10 cellular contexts compared by ENCODE assay signal in genomic region chr4:185343726-185344581, GRCh38. TPM values are rescaled to one million over a fixed set of nuclear protein-coding genes. Genes with fewer than 3 reads are reported as not detected.
DNase-seq lines count a peak whose midpoint lies in the region; ATAC-seq and TF ChIP-seq lines count a peak whose summit lies in the region.
"Had no signal": no experiment of that assay in that cellular context is flagged by ENCODE, and none has a peak within 500 bp of the region (broad histone marks: within the 10 kb centered on the region; RNA-seq: fewer than 3 reads in every experiment).

No MANE protein-coding gene starts in this region.

- H4K20me1 ChIP-seq in MM.1S (ENCODE audit: insufficient read depth, low read length): no peaks in the 10 kb centered on the region

- H3K4me1 ChIP-seq in MM.1S (ENCODE audit: low read length) (peaks cover 66% of the 10 kb centered on the region), foreskin keratinocyte (no peaks in the 10 kb centered on the region), stomach smooth muscle (ENCODE audit: control insufficient read depth, insufficient read depth, low read length) (peaks cover 3% of the 10 kb centered on the region)

- peaks cover 20% of the 10 kb centered on the region for H3K79me2 ChIP-seq in MM.1S (ENCODE audit: low read length)

- H3K27ac ChIP-seq in MM.1S (ENCODE audit: low read length) (peak overlapping the region; percentile 65; the same call in 1 of the 2 replicates), foreskin keratinocyte (no peak overlapping the region), stomach smooth muscle (ENCODE audit: low read length) (peak overlapping the region; percentile 43)

- peak; percentile 15 for ATAC-seq in foreskin keratinocyte

- peak overlapping the region; percentile 56; the same call in 1 of the 2 replicates for H3K4me2 ChIP-seq in MM.1S (ENCODE audit: low read depth, low read length)

- H3K9me3 ChIP-seq in MM.1S (replicated peaks; ENCODE audit: insufficient read depth, low read length): no peaks in the 10 kb centered on the region
- no peaks in the 10 kb centered on the region for H3K9me3 ChIP-seq in stomach smooth muscle (ENCODE audit: control insufficient read depth in 2 of 2, low read length in 2 of 2)

- no peak overlapping the region for H3K4me3 ChIP-seq in MM.1S (ENCODE audit: low read length)
- peak overlapping the region in 1 of 2 donors; percentile 35 for H3K4me3 ChIP-seq in stomach smooth muscle (ENCODE audit: low read length in 2 of 2)
- H3K4me3 ChIP-seq: dorsolateral prefrontal cortex, skin epidermis had no signal

- H3K27me3 ChIP-seq in MM.1S (replicated peaks; ENCODE audit: insufficient read depth, low read length) (no peaks in the 10 kb centered on the region), foreskin keratinocyte (no peaks in the 10 kb centered on the region), stomach smooth muscle (ENCODE audit: control insufficient read depth in 1 of 2, insufficient read depth in 2 of 2, low read length in 2 of 2) (no peaks in the 10 kb centered on the region)
- H3K27me3 ChIP-seq: dorsolateral prefrontal cortex had no signal

- peaks cover 44% of the 10 kb centered on the region for H3F3A ChIP-seq in MM.1S (ENCODE audit: insufficient read depth, low read length)

- H3K9me2 ChIP-seq in MM.1S (replicated peaks; ENCODE audit: insufficient read depth, low read length): no peaks in the 10 kb centered on the region

- H2AFZ ChIP-seq in MM.1S (ENCODE audit: low read length): no peak overlapping the region

- H3K9ac ChIP-seq in MM.1S (ENCODE audit: low read length): no peak overlapping the region
- no peak overlapping the region for H3K9ac ChIP-seq in stomach smooth muscle (ENCODE audit: low read length in 2 of 2)

- H3K36me3 ChIP-seq in MM.1S (replicated peaks; ENCODE audit: insufficient read depth, low read length) (peaks cover 14% of the 10 kb centered on the region), stomach smooth muscle (ENCODE audit: control insufficient read depth in 2 of 2, insufficient read depth in 2 of 2, low read length in 2 of 2) (peaks cover 8 to 11% of the 10 kb centered on the region in 2 donors)

- peak; percentile 20 to 44 for DNase-seq in activated CD4-positive, alpha-beta T cell treated with anti-CD3 and anti-CD28 coated beads, Interleukin-2, amount 50 U/mL, for 48 hours
- DNase-seq in activated CD4-positive, alpha-beta T cell treated with anti-CD3 and anti-CD28 coated beads for 48 hours: no peak
- DNase-seq in MM.1S: no peak
- peak in 1 of 2 donors; percentile 13 for DNase-seq in foreskin keratinocyte
- no peak for DNase-seq in UCSD-AML1 (lab: John Stamatoyannopoulos, UW; ENCODE audit: unreplicated experiment)
- no peak for DNase-seq in glomerular visceral epithelial cell (ENCODE audit: extremely low spot score)
- no peak for DNase-seq in iPS-NIHi11 (ENCODE audit: low spot score)

- no peak for TF ChIP-seq CTCF in MM.1S (IDR thresholded peaks at IDR 0.05; ENCODE audit: low read length)
- no peak for TF ChIP-seq CTCF in foreskin keratinocyte (conservative IDR thresholded peaks at IDR 0.05)

RNA-seq across cellular contexts. Expression of gene LRP2BP, which starts 51.8 kb away (rescaled TPM):
- 0.14 and 0.24 TPM in 2 replicates for total RNA-seq in foreskin keratinocyte
- polyA plus RNA-seq in foreskin keratinocyte: 0.08 and 0.09 TPM in 2 replicates

RNA-seq across cellular contexts. Expression of gene ANKRD37, which starts 52.7 kb away (rescaled TPM):
- total RNA-seq in foreskin keratinocyte: 2.3 and 2.5 TPM in 2 replicates
- polyA plus RNA-seq in foreskin keratinocyte: 2.1 and 2.2 TPM in 2 replicates

Comparison
In these comparisons a context has a peak if more than half of its experiments do, and no peak if none do; other contexts are left out.
1. DNase-seq: peak in activated CD4-positive, alpha-beta T cell treated with anti-CD3 and anti-CD28 coated beads, Interleukin-2, amount 50 U/mL, for 48 hours (2 of 2); none in activated CD4-positive, alpha-beta T cell treated with anti-CD3 and anti-CD28 coated beads for 48 hours (single experiment), MM.1S (single experiment), UCSD-AML1 (single experiment), glomerular visceral epithelial cell (single experiment) and iPS-NIHi11 (single experiment).